8 cellular contexts compared by ENCODE assay signal in the genomic region with DNA sequence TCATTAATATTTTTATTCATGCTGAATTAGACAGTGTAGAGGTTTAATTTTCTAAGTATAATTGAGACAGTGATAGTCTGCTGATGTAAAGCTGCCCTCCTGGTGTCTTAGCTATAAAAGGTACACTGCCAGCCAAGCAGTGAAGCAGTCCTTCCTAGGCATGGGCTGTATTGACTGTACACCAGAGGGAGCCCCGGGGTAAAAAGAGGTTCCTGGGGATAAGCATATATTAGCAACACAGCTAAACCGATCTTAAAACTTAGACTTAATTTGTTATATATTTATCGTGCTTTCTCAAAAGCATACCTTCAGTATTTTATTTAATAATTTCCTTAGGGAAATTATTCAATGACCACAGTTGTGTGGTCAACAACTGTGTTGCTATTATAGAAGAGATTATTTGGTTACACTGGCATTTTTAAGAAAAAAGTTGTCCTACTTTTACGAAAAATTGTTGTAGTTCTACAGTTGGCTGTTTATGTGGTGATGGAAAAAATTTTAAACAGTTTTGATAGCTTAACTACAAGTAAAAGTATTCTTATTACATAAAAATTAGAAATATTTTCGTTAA.
DNase-seq lines count a peak whose midpoint lies in the region; TF ChIP-seq lines count a peak whose summit lies in the region.

No MANE protein-coding gene starts in this region.

- H3K36me3 ChIP-seq in MG63 (peaks cover 99% of the 10 kb centered on the region), prostate gland (peaks cover 0 to 4% of the 10 kb centered on the region in 2 donors)

- H3K4me3 ChIP-seq in MG63 = no peak overlapping the region
- no peak overlapping the region for H3K4me3 ChIP-seq in prostate gland

- DNase-seq in D341Med (ENCODE audit: low spot score) = peak; percentile 66
- DNase-seq in GM20000 (ENCODE audit: low spot score) = peak; percentile 40
- peak; percentile 57 for DNase-seq in MG63
- DNase-seq in activated T-helper 1 cell treated with anti-CD3 and anti-CD28 coated beads, Interleukin-12 subunit alpha, Interleukin-12 subunit beta, Interleukin-2, Interleukin-4 antibody, amounts not matched to agents 30 ng/mL and 10 ng/mL and 1 ng/mL, durations not matched to agents 14 hours and 24 hours and 36 hours (ENCODE audit: low spot score) = peak; percentile 15
- DNase-seq in iPS-NIHi11 (ENCODE audit: low spot score) = peak; percentile 51
- no peak for DNase-seq in prostate gland (ENCODE audit: low spot score)
- no peak for DNase-seq in NCI-H345 treated with DMSO at 0.1 percent for 48 hours (lab: John Stamatoyannopoulos, UW; ENCODE audit: unreplicated experiment)
- no peak for DNase-seq in NCI-H526 treated with DMSO at 0.1 percent for 48 hours (lab: John Stamatoyannopoulos, UW)

- peaks cover 48% of the 10 kb centered on the region for H3K36me3 Mint-ChIP-seq in activated T-helper 1 cell treated with anti-CD3 and anti-CD28 coated beads, Interleukin-12 subunit alpha, Interleukin-12 subunit beta, Interleukin-2, Interleukin-4 antibody, amounts not matched to agents 30 ng/mL and 10 ng/mL and 1 ng/mL, durations not matched to agents 14 hours and 24 hours and 36 hours (ENCODE audit: low read depth)

- H3K9me3 Mint-ChIP-seq in activated T-helper 1 cell treated with anti-CD3 and anti-CD28 coated beads, Interleukin-12 subunit alpha, Interleukin-12 subunit beta, Interleukin-2, Interleukin-4 antibody, amounts not matched to agents 30 ng/mL and 10 ng/mL and 1 ng/mL, durations not matched to agents 14 hours and 24 hours and 36 hours = no peaks in the 10 kb centered on the region

- no peaks in the 10 kb centered on the region for H3K27me3 ChIP-seq in MG63
- no peaks in the 10 kb centered on the region for H3K27me3 ChIP-seq in prostate gland (replicated peaks; ENCODE audit: insufficient read depth)

- H3K9me3 ChIP-seq in MG63 (no peaks in the 10 kb centered on the region), prostate gland (no peaks in the 10 kb centered on the region)

- no peak overlapping the region for H3K27ac Mint-ChIP-seq in activated T-helper 1 cell treated with anti-CD3 and anti-CD28 coated beads, Interleukin-12 subunit alpha, Interleukin-12 subunit beta, Interleukin-2, Interleukin-4 antibody, amounts not matched to agents 30 ng/mL and 10 ng/mL and 1 ng/mL, durations not matched to agents 14 hours and 24 hours and 36 hours

- no peak overlapping the region for H3K27ac ChIP-seq in prostate gland

- no peaks in the 10 kb centered on the region for H3K27me3 Mint-ChIP-seq in activated T-helper 1 cell treated with anti-CD3 and anti-CD28 coated beads, Interleukin-12 subunit alpha, Interleukin-12 subunit beta, Interleukin-2, Interleukin-4 antibody, amounts not matched to agents 30 ng/mL and 10 ng/mL and 1 ng/mL, durations not matched to agents 14 hours and 24 hours and 36 hours (ENCODE audit: insufficient read depth)

- H3K4me3 Mint-ChIP-seq in activated T-helper 1 cell treated with anti-CD3 and anti-CD28 coated beads, Interleukin-12 subunit alpha, Interleukin-12 subunit beta, Interleukin-2, Interleukin-4 antibody, amounts not matched to agents 30 ng/mL and 10 ng/mL and 1 ng/mL, durations not matched to agents 14 hours and 24 hours and 36 hours = no peak overlapping the region

- peaks cover 25% of the 10 kb centered on the region for H3K4me1 Mint-ChIP-seq in activated T-helper 1 cell treated with anti-CD3 and anti-CD28 coated beads, Interleukin-12 subunit alpha, Interleukin-12 subunit beta, Interleukin-2, Interleukin-4 antibody, amounts not matched to agents 30 ng/mL and 10 ng/mL and 1 ng/mL, durations not matched to agents 14 hours and 24 hours and 36 hours (ENCODE audit: low read depth)

- no peaks in the 10 kb centered on the region for H3K4me1 ChIP-seq in prostate gland (replicated peaks)

- intact Hi-C loops in activated T-helper 1 cell treated with anti-CD3 and anti-CD28 coated beads, Interleukin-12 subunit alpha, Interleukin-12 subunit beta, Interleukin-2, Interleukin-4 antibody, amounts not matched to agents 30 ng/mL and 10 ng/mL and 1 ng/mL, durations not matched to agents 14 hours and 24 hours and 36 hours (cut with micrococcal nuclease) = loop anchor here (1.0 to 2.0 kb wide), 3 partner anchors 34 to 443 kb away; a partner anchor contains a TSS
- intact Hi-C loops in prostate gland (cut with DNase I) = no loop called here

- TF ChIP-seq CTCF in GM20000 (IDR thresholded peaks at IDR 0.05; ENCODE audit: extremely low read depth, missing control alignments) (no peak), prostate gland (IDR thresholded peaks at IDR 0.05) (peak in 2 of 4 experiments; percentile 40 to 46)

- no peak for TF ChIP-seq POLR2A in prostate gland (IDR thresholded peaks at IDR 0.05)

- 95% methylated on average over 5 of the region's 5 CpGs for WGBS in prostate gland

Comparison
In these comparisons a context has a peak if more than half of its experiments do, and no peak if none do; other contexts are left out.
1. DNase-seq: peak in D341Med (single experiment), GM20000 (single experiment), MG63 (single experiment), activated T-helper 1 cell treated with anti-CD3 and anti-CD28 coated beads, Interleukin-12 subunit alpha, Interleukin-12 subunit beta, Interleukin-2, Interleukin-4 antibody, amounts not matched to agents 30 ng/mL and 10 ng/mL and 1 ng/mL, durations not matched to agents 14 hours and 24 hours and 36 hours (single experiment) and iPS-NIHi11 (single experiment); none in prostate gland (single experiment), NCI-H345 treated with DMSO at 0.1 percent for 48 hours (single experiment) and NCI-H526 treated with DMSO at 0.1 percent for 48 hours (single experiment).